ENCODE assay signal across 21 cellular contexts in genomic region chr10:107618461-107619093, GRCh38.
DNase-seq lines count a peak whose midpoint lies in the region; TF ChIP-seq lines count a peak whose summit lies in the region.
"Had no signal": no experiment of that assay in that cellular context is flagged by ENCODE, and none has a peak within 500 bp of the region (broad histone marks: within the 10 kb centered on the region; RNA-seq: fewer than 3 reads in every experiment).

No MANE protein-coding gene starts in this region.

- H3K4me3 ChIP-seq in choroid plexus epithelial cell (ENCODE audit: low read depth, low read length), result no peak overlapping the region
- no peak overlapping the region for H3K4me3 ChIP-seq in retinal pigment epithelial cell (ENCODE audit: low read length)
- H3K4me3 ChIP-seq: ascending aorta, left ventricle myocardium inferior, vagina had no signal

- no peak for TF ChIP-seq POLR2A in erythroblast (IDR thresholded peaks at IDR 0.05; ENCODE audit: low read length)

- DNase-seq in DMS53 (lab: John Stamatoyannopoulos, UW), result peak; percentile 24
- DNase-seq in DMS53 treated with DMSO at 0.1 percent for 48 hours (lab: John Stamatoyannopoulos, UW; ENCODE audit: unreplicated experiment), result no peak
- peak; percentile 19 for DNase-seq in LHCN-M2 (ENCODE audit: low read depth)
- peak; percentile 38 for DNase-seq in choroid plexus epithelial cell (ENCODE audit: low read depth)
- DNase-seq in retinal pigment epithelial cell (ENCODE audit: low read depth), result peak; percentile 13
- no peak for DNase-seq in activated CD4-positive, alpha-beta T cell treated with anti-CD3 and anti-CD28 coated beads, Interleukin-2, amount 50 U/mL, for 48 hours
- DNase-seq in erythroblast (lab: John Stamatoyannopoulos, UW), result no peak
- DNase-seq in activated CD4-positive, CD25-positive, alpha-beta regulatory T cell (lab: John Stamatoyannopoulos, UW), result no peak
- DNase-seq: activated CD8-positive, alpha-beta T cell treated with anti-CD3 and anti-CD28 coated beads, Interleukin-2, amount 10 ng/mL, durations not matched to agents 7 days and 5 days; CD8-positive, alpha-beta T cell; dermis blood vessel endothelial cell; DMS 273 treated with DMSO at 0.1 percent for 48 hours; H9; left ventricle myocardium inferior; naive B cell; NCI-H146; NCI-H526 treated with DMSO at 0.1 percent for 48 hours; stimulated activated naive CD8-positive, alpha-beta T cell treated with anti-CD3 and anti-CD28 coated beads, Interleukin-15, amount 100 ng/mL, for 72 hours; T-helper 1 cell had no signal

- TF ChIP-seq CTCF in choroid plexus epithelial cell (conservative IDR thresholded peaks at IDR 0.05; ENCODE audit: low read depth, low read length) (no peak), retinal pigment epithelial cell (conservative IDR thresholded peaks at IDR 0.05; ENCODE audit: low read depth, low read length) (no peak)

Comparison
In these comparisons a context has a peak if more than half of its experiments do, and no peak if none do; other contexts are left out.
1. DNase-seq: peak in DMS53 (single experiment), LHCN-M2 (single experiment), choroid plexus epithelial cell (single experiment) and retinal pigment epithelial cell (single experiment); none in DMS53 treated with DMSO at 0.1 percent for 48 hours (single experiment), activated CD4-positive, alpha-beta T cell treated with anti-CD3 and anti-CD28 coated beads, Interleukin-2, amount 50 U/mL, for 48 hours (0 of 2), erythroblast (0 of 2) and activated CD4-positive, CD25-positive, alpha-beta regulatory T cell (0 of 4).